ENCODE assay signal across 1 cellular context in the genomic region with DNA sequence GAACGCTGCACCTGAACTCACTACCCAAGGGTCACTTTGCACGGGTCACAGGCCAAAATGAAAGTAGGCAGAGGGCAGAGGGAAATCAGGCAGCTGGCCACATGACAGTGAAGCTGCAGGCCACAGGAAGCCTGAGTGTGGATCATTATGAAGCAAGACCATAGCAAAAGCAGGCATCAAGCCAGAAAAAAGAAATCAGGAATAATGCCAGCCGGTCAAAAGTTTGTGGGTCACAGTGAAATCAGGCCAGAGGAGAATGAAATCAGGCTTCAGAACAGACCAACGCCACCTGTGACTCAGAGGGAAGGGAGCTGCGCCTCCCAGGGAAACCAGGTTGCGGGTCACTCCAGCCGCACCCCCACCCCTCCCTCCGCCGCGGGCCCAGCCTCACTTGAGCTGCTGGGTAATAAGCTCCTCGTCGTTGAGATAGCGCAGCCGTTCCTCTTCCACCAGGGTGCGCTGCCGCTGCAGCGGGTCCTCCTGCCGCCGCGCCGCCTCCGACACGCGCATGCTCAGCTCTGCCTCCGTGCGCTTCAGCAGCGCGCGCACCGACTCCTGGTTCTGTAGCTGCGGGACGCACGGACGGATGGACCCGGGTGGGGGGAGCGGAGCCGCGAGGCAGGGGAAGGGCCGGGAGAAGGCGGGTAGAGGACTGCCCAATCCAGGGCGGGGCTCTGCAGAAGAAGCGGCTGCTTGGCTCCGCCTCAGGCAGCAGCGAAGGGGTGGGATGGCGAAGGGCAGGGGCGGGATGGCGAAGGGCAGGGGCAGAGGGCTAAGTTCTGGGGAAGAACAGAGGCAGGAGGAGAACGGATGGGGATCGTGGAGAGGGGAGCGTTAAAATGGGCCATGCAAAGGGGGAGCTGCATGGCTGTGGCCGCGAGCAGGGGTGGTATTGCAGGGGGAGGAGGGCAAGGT.
TF ChIP-seq lines count a peak whose summit lies in the region.

No MANE protein-coding gene starts in this region.

TF ChIP-seq in HepG2, 621 proteins besides CTCF, POLR2A, EP300 and RAD21 (continued from another document and continues in another):
- TF ChIP-seq, protein P1, sequence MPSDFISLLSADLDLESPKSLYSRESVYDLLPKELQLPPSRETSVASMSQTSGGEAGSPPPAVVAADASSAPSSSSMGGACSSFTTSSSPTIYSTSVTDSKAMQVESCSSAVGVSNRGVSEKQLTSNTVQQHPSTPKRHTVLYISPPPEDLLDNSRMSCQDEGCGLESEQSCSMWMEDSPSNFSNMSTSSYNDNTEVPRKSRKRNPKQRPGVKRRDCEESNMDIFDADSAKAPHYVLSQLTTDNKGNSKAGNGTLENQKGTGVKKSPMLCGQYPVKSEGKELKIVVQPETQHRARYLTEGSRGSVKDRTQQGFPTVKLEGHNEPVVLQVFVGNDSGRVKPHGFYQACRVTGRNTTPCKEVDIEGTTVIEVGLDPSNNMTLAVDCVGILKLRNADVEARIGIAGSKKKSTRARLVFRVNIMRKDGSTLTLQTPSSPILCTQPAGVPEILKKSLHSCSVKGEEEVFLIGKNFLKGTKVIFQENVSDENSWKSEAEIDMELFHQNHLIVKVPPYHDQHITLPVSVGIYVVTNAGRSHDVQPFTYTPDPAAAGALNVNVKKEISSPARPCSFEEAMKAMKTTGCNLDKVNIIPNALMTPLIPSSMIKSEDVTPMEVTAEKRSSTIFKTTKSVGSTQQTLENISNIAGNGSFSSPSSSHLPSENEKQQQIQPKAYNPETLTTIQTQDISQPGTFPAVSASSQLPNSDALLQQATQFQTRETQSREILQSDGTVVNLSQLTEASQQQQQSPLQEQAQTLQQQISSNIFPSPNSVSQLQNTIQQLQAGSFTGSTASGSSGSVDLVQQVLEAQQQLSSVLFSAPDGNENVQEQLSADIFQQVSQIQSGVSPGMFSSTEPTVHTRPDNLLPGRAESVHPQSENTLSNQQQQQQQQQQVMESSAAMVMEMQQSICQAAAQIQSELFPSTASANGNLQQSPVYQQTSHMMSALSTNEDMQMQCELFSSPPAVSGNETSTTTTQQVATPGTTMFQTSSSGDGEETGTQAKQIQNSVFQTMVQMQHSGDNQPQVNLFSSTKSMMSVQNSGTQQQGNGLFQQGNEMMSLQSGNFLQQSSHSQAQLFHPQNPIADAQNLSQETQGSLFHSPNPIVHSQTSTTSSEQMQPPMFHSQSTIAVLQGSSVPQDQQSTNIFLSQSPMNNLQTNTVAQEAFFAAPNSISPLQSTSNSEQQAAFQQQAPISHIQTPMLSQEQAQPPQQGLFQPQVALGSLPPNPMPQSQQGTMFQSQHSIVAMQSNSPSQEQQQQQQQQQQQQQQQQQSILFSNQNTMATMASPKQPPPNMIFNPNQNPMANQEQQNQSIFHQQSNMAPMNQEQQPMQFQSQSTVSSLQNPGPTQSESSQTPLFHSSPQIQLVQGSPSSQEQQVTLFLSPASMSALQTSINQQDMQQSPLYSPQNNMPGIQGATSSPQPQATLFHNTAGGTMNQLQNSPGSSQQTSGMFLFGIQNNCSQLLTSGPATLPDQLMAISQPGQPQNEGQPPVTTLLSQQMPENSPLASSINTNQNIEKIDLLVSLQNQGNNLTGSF (CRISPR knock-in tag; IDR thresholded peaks at IDR 0.05) = no peak
- TF ChIP-seq ZNF792 (CRISPR knock-in tag; IDR thresholded peaks at IDR 0.05) (peak; percentile 83; the same call in 1 of the 2 replicates), KAT8 (CRISPR knock-in tag; IDR thresholded peaks at IDR 0.05) (peak; percentile 73; the same call in 1 of the 2 replicates), KLF6 (CRISPR knock-in tag; IDR thresholded peaks at IDR 0.05) (0 out of 2 replicates have a peak, but pooled peaks have one; percentile 66), NR3C1 (CRISPR knock-in tag; IDR thresholded peaks at IDR 0.05) (no peak), MYNN (CRISPR knock-in tag; IDR thresholded peaks at IDR 0.05; ENCODE audit: low read depth) (0 out of 2 replicates have a peak, but pooled peaks have one; percentile 51), ZFP90 (CRISPR knock-in tag; IDR thresholded peaks at IDR 0.05; ENCODE audit: borderline replicate concordance) (no peak), NFATC3 (CRISPR knock-in tag; IDR thresholded peaks at IDR 0.05) (no peak), ZNF530 (CRISPR knock-in tag; IDR thresholded peaks at IDR 0.05; ENCODE audit: low read depth) (no peak), NFKB2 (CRISPR knock-in tag; IDR thresholded peaks at IDR 0.05; ENCODE audit: borderline replicate concordance) (no peak), CBX5 (CRISPR knock-in tag; IDR thresholded peaks at IDR 0.05; ENCODE audit: borderline replicate concordance) (peak; percentile 89; the same call in 1 of the 2 replicates), ZNF207 (IDR thresholded peaks at IDR 0.05; ENCODE audit: borderline replicate concordance) (no peak), SMARCE1 (IDR thresholded peaks at IDR 0.05; ENCODE audit: borderline replicate concordance) (no peak), HDAC2 (CRISPR knock-in tag; IDR thresholded peaks at IDR 0.05) (peak; percentile 57), JUND (CRISPR knock-in tag; IDR thresholded peaks at IDR 0.05) (0 out of 2 replicates have a peak, but pooled peaks have one; percentile 26), ZNF292 (CRISPR knock-in tag; IDR thresholded peaks at IDR 0.05; ENCODE audit: borderline replicate concordance, low read depth) (peak; percentile 58; the same call in 1 of the 2 replicates), ZMAT3 (CRISPR knock-in tag; conservative IDR thresholded peaks at IDR 0.05) (no peak), GATAD2A (CRISPR knock-in tag; IDR thresholded peaks at IDR 0.05) (peak; percentile 82), AKAP8 (CRISPR knock-in tag; IDR thresholded peaks at IDR 0.05) (0 out of 2 replicates have a peak, but pooled peaks have one; percentile 36), ZNF383 (CRISPR knock-in tag; IDR thresholded peaks at IDR 0.05; ENCODE audit: borderline replicate concordance) (no peak), FOXK2 (IDR thresholded peaks at IDR 0.05) (no peak), RNF2 (conservative IDR thresholded peaks at IDR 0.05; ENCODE audit: low read depth) (no peak)
- TF ChIP-seq, protein P2, sequence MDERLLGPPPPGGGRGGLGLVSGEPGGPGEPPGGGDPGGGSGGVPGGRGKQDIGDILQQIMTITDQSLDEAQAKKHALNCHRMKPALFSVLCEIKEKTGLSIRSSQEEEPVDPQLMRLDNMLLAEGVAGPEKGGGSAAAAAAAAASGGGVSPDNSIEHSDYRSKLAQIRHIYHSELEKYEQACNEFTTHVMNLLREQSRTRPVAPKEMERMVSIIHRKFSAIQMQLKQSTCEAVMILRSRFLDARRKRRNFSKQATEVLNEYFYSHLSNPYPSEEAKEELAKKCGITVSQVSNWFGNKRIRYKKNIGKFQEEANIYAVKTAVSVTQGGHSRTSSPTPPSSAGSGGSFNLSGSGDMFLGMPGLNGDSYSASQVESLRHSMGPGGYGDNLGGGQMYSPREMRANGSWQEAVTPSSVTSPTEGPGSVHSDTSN (CRISPR knock-in tag; IDR thresholded peaks at IDR 0.05) = no peak
- TF ChIP-seq, protein P3, sequence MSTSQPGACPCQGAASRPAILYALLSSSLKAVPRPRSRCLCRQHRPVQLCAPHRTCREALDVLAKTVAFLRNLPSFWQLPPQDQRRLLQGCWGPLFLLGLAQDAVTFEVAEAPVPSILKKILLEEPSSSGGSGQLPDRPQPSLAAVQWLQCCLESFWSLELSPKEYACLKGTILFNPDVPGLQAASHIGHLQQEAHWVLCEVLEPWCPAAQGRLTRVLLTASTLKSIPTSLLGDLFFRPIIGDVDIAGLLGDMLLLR (CRISPR knock-in tag; IDR thresholded peaks at IDR 0.05) = peak; percentile 65; the same call in 1 of the 2 replicates
- TF ChIP-seq, protein P4, sequence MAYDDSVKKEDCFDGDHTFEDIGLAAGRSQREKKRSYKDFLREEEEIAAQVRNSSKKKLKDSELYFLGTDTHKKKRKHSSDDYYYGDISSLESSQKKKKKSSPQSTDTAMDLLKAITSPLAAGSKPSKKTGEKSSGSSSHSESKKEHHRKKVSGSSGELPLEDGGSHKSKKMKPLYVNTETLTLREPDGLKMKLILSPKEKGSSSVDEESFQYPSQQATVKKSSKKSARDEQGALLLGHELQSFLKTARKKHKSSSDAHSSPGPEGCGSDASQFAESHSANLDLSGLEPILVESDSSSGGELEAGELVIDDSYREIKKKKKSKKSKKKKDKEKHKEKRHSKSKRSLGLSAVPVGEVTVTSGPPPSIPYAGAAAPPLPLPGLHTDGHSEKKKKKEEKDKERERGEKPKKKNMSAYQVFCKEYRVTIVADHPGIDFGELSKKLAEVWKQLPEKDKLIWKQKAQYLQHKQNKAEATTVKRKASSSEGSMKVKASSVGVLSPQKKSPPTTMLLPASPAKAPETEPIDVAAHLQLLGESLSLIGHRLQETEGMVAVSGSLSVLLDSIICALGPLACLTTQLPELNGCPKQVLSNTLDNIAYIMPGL (CRISPR knock-in tag; IDR thresholded peaks at IDR 0.05; ENCODE audit: borderline replicate concordance in 1 of 2, low read depth in 1 of 2) = peak; percentile 92 to 95; a peak in 3 of 4 replicates
- TF ChIP-seq, protein P5, sequence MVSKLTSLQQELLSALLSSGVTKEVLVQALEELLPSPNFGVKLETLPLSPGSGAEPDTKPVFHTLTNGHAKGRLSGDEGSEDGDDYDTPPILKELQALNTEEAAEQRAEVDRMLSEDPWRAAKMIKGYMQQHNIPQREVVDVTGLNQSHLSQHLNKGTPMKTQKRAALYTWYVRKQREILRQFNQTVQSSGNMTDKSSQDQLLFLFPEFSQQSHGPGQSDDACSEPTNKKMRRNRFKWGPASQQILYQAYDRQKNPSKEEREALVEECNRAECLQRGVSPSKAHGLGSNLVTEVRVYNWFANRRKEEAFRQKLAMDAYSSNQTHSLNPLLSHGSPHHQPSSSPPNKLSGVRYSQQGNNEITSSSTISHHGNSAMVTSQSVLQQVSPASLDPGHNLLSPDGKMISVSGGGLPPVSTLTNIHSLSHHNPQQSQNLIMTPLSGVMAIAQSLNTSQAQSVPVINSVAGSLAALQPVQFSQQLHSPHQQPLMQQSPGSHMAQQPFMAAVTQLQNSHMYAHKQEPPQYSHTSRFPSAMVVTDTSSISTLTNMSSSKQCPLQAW (CRISPR knock-in tag; IDR thresholded peaks at IDR 0.05) = peak; percentile 96
- TF ChIP-seq, protein P6, sequence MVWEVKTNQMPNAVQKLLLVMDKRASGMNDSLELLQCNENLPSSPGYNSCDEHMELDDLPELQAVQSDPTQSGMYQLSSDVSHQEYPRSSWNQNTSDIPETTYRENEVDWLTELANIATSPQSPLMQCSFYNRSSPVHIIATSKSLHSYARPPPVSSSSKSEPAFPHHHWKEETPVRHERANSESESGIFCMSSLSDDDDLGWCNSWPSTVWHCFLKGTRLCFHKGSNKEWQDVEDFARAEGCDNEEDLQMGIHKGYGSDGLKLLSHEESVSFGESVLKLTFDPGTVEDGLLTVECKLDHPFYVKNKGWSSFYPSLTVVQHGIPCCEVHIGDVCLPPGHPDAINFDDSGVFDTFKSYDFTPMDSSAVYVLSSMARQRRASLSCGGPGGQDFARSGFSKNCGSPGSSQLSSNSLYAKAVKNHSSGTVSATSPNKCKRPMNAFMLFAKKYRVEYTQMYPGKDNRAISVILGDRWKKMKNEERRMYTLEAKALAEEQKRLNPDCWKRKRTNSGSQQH (CRISPR knock-in tag; IDR thresholded peaks at IDR 0.05; ENCODE audit: low read depth) = 0 out of 2 replicates have a peak, but pooled peaks have one; percentile 3
- TF ChIP-seq, protein P7, sequence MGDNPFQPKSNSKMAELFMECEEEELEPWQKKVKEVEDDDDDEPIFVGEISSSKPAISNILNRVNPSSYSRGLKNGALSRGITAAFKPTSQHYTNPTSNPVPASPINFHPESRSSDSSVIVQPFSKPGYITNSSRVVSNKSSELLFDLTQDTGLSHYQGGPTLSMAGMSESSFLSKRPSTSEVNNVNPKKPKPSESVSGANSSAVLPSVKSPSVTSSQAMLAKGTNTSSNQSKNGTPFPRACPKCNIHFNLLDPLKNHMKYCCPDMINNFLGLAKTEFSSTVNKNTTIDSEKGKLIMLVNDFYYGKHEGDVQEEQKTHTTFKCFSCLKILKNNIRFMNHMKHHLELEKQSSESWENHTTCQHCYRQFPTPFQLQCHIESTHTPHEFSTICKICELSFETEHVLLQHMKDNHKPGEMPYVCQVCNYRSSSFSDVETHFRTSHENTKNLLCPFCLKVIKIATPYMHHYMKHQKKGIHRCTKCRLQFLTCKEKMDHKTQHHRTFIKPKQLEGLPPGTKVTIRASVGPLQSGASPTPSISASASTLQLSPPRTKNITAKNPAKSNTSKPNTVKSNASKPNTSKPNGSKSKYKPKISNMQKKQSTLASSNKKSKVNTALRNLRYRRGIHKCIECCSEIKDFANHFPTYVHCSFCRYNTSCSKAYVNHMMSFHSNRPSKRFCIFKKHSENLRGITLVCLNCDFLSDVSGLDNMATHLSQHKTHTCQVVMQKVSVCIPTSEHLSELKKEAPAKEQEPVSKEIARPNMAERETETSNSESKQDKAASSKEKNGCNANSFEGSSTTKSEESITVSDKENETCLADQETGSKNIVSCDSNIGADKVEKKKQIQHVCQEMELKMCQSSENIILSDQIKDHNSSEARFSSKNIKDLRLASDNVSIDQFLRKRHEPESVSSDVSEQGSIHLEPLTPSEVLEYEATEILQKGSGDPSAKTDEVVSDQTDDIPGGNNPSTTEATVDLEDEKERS (CRISPR knock-in tag; IDR thresholded peaks at IDR 0.05) = peak; percentile 80
